In the genomic region with DNA sequence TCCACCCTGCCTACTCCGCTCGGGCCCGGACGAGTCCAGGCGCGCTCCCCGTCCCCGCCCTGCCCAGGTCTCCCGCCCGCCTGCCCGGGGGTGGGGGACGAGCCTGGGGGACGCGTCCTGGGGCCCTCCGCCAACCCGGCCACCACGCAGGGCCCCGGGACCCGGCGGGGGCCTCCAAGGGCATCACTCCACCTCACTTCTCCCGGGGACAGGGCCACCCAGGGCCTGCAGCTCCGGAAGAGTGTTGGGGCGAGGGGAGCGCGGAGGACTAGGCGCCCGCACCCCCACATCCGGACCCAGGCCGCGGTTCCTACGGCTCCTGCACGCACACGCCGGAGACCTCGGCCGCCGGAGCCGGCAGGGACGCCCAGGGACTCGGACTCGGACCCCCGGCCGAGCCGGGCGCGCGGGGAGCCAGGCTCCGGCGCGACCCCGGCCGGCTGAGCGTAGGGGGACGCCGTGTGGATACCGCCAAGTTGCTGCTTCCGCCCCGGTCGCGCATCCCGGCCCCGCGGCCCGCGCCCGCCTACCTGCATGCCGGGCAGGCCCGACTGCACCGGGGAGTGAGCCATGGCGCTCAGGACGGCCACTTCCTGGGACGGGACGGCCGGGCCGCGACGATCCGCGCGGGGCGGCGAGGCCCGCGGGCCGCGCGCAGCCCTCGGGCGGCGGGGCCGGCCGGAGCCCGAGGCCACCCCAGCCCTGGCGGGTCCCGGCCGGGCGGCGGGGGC, we compare ENCODE assay signal across 8 cellular contexts. TPM values are rescaled to one million over a fixed set of nuclear protein-coding genes. Genes with fewer than 3 reads are reported as not detected.
DNase-seq lines count a peak whose midpoint lies in the region; ATAC-seq and TF ChIP-seq lines count a peak whose summit lies in the region.

No MANE protein-coding gene starts in this region.

- H3K27me3 ChIP-seq in BJ (ENCODE audit: control insufficient read depth, insufficient read depth, low read length): no peaks in the 10 kb centered on the region

- POLR2A ChIA-PET in BJ (lab: Charles Lee): no interaction called here

- TF ChIP-seq CTCF in BJ (IDR thresholded peaks at IDR 0.05; ENCODE audit: insufficient read depth, low read depth, low read length): no peak

- ATAC-seq in GM19324 (IDR thresholded peaks at IDR 0.05; ENCODE audit: low FRiP score, unreplicated experiment) (peak; percentile 43), HG03342 (IDR thresholded peaks at IDR 0.05; ENCODE audit: unreplicated experiment) (peak; percentile 37), left lobe of liver (peak; percentile 73)

- DNase-seq in BJ (ENCODE audit: low read depth) (no peak), T-helper 9 cell (peak; percentile 25), cerebellum (ENCODE audit: low spot score) (peak; percentile 47), left lobe of liver (ENCODE audit: low spot score) (peak; percentile 73), NCI-H1694 treated with DMSO at 0.1 percent for 48 hours (lab: John Stamatoyannopoulos, UW) (no peak)
- peak; percentile 29 to 65 (median 45) for DNase-seq in stimulated activated naive CD4-positive, alpha-beta T cell (lab: John Stamatoyannopoulos, UW)

- CTCF ChIA-PET in BJ (lab: Yijun Ruan, JAX): interaction anchor here (0.9 kb wide), 1 partner anchor 264 kb away, joined by 5 read pairs; no protein-coding TSS in a partner anchor

- peak overlapping the region; percentile 82 for H3K4me3 ChIP-seq in BJ (ENCODE audit: low read depth, low read length)

- H3K36me3 ChIP-seq in BJ (ENCODE audit: control insufficient read depth, insufficient read depth, low read length): no peaks in the 10 kb centered on the region

RNA-seq across cellular contexts. Expression of a gene that starts 0.5 kb away (rescaled TPM):
- polyA plus RNA-seq in BJ (2011; rRNA removed): 32.8 and 36.7 TPM in 2 replicates
- polyA minus RNA-seq in BJ (2011; rRNA and poly(A)+ RNA removed): 17.5 and 29.9 TPM in 2 replicates
- total RNA-seq in cerebellum: 32.2 TPM
- total RNA-seq in left lobe of liver: 17.0 TPM

Comparison
In these comparisons a context has a peak if more than half of its experiments do, and no peak if none do; other contexts are left out.
1. DNase-seq: peak in T-helper 9 cell (single experiment), cerebellum (single experiment), left lobe of liver (single experiment) and stimulated activated naive CD4-positive, alpha-beta T cell (6 of 6); none in BJ (single experiment) and NCI-H1694 treated with DMSO at 0.1 percent for 48 hours (single experiment).
2. Peak in every context shown above with its lines, with median percentiles within 50 percentile points of each other: ATAC-seq.